ENCODE assay signal across 25 cellular contexts in the genomic region with DNA sequence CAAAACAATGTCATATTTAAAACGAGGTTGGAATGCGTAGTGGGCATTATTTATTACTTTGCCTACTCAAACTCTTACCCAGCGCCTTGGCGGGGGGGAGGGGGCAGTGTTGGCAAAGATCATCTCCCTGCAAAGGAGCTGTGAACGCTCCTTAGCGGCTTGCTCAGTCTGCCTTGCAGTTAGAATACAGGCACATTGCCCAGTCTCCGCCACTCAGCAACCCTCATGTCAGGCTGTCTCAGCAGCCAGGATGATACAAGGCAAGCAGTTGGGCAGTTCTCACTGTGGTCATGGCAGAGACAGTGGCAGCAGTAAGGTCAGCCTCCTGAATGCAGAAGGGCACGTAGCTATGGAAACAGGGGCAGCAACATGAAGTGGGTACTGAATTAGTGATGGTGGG.
A peak's percentile ranks its signal among the peaks of the same experiment; 100 is the strongest.
DNase-seq lines count a peak whose midpoint lies in the region; ATAC-seq and TF ChIP-seq lines count a peak whose summit lies in the region.
"Had no signal": no experiment of that assay in that cellular context is flagged by ENCODE, and none has a peak within 500 bp of the region (broad histone marks: within the 10 kb centered on the region; RNA-seq: fewer than 3 reads in every experiment).

No MANE protein-coding gene starts in this region.

- no peak overlapping the region for H2BK12ac ChIP-seq in H9 (ENCODE audit: insufficient read length, low read depth, low read length)

- H3K56ac ChIP-seq in H9 (ENCODE audit: insufficient read length, low read depth, low read length) = no peak overlapping the region

- peaks cover 3% of the 10 kb centered on the region in 2 experiments for H3K4me1 Mint-ChIP-seq in H9
- H3K4me1 Mint-ChIP-seq: CD4-positive, CD25-positive, alpha-beta regulatory T cell; IgD-negative memory B cell; T-helper 17 cell had no signal

- H3K79me1 ChIP-seq in H9 (ENCODE audit: insufficient read depth, low read depth, low read length, poor library complexity, severe bottlenecking) = no peaks in the 10 kb centered on the region

- H3K79me2 ChIP-seq in H9 (ENCODE audit: insufficient read depth, low read length) = no peaks in the 10 kb centered on the region

- H3K9me3 ChIP-seq in H9 (ENCODE audit: control insufficient read depth, low read depth, low read length) (no peaks in the 10 kb centered on the region), A673 (ENCODE audit: low read depth, low read length, poor library complexity, severe bottlenecking) (no peaks in the 10 kb centered on the region)
- H3K9me3 ChIP-seq: BLaER1 had no signal

- no peak overlapping the region for H3K4me2 ChIP-seq in H9 (ENCODE audit: insufficient read depth, insufficient read length, low read length)
- H3K4me2 ChIP-seq: BLaER1, KMS-11 had no signal

- no peaks in the 10 kb centered on the region for H3K23me2 ChIP-seq in H9 (ENCODE audit: insufficient read length, low read depth, low read length, poor library complexity, severe bottlenecking)

- H4K91ac ChIP-seq in H9 (ENCODE audit: insufficient read length, low read depth, low read length) = no peak overlapping the region

- H3K9ac ChIP-seq in H9 (ENCODE audit: extremely low read depth, insufficient read length, low read length) = no peak overlapping the region
- H3K9ac ChIP-seq: BLaER1, KMS-11 had no signal

- WGBS in H9 (ENCODE audit: extremely low coverage, insufficient read length, low lambda C conversion rate) = no CpG with 5 or more reads among the region's 8 CpGs

- H3K4me3 ChIP-seq in A673 (ENCODE audit: low read depth, low read length, poor library complexity, severe bottlenecking) = no peak overlapping the region
- H3K4me3 ChIP-seq: BLaER1, GM12878 had no signal

- no peak overlapping the region; the same call in 1 of the 2 replicates for H3K14ac ChIP-seq in H9 (ENCODE audit: insufficient read depth, low read length)

- POLR2A ChIA-PET in A673 (lab: Charles Lee; ENCODE audit: low non-redundant PET) = interaction anchor here (0.7 kb wide), 1 partner anchor 146 kb away, joined by 3 read pairs; no protein-coding TSS in a partner anchor

- H2BK20ac ChIP-seq in H9 (ENCODE audit: low read depth, low read length, poor library complexity, severe bottlenecking) = no peak overlapping the region

- H2BK15ac ChIP-seq in H9 (ENCODE audit: low read depth, low read length) = no peak overlapping the region

- H3K27ac Mint-ChIP-seq in H9 = peak overlapping the region in 1 of 3 experiments; percentile 27; a peak in 1 of 7 replicates
- H3K27ac Mint-ChIP-seq: CD4-positive, CD25-positive, alpha-beta regulatory T cell; IgD-negative memory B cell; T-helper 17 cell had no signal

- BruUV-seq in A673 (replicated peaks; lab: Mats Ljungman, UMichigan) = no TSS peak

- H3K36me3 Mint-ChIP-seq in H9 (ENCODE audit: insufficient read depth in 1 of 3, low read depth in 3 of 3) = no peaks in the 10 kb centered on the region
- H3K36me3 Mint-ChIP-seq: CD4-positive, CD25-positive, alpha-beta regulatory T cell; IgD-negative memory B cell had no signal

- no peaks in the 10 kb centered on the region; the same call in 1 of the 2 replicates for H3K27me3 ChIP-seq in H9 (ENCODE audit: insufficient read depth, low read length)
- peaks cover 38% of the 10 kb centered on the region for H3K27me3 ChIP-seq in A673 (replicated peaks; ENCODE audit: insufficient read depth, low read depth, low read length, poor library complexity)
- H3K27me3 ChIP-seq: BLaER1 had no signal

- H2AK5ac ChIP-seq in H9 (ENCODE audit: insufficient read length, low read length) = peak overlapping the region; percentile 75

- DNase-seq in Ammon's horn (ENCODE audit: low spot score) (peak; percentile 6), H9 (no peak), myocyte (ENCODE audit: low read depth) (peak; percentile 4), A673 (ENCODE audit: low spot score) (no peak)
- DNase-seq in activated effector memory CD4-positive, alpha-beta T cell treated with Interleukin-2 at 50 U/mL for 16 hours = no peak
- DNase-seq: CD4-positive, CD25-positive, alpha-beta regulatory T cell; DMS53; GOT3; HCEC 1CT; NCI-H1092; NCI-H1417 treated with DMSO at 0.1 percent for 48 hours; NCI-H1694 treated with DMSO at 0.1 percent for 48 hours; NCI-H2081; NCI-H446 treated with DMSO at 0.1 percent for 48 hours; NCI-H526; SHP77 treated with DMSO at 0.1 percent for 48 hours; SW 1271; T-helper 17 cell had no signal

- no peaks in the 10 kb centered on the region for H3K27me3 Mint-ChIP-seq in H9 (ENCODE audit: low read depth)
- H3K27me3 Mint-ChIP-seq: CD4-positive, CD25-positive, alpha-beta regulatory T cell; IgD-negative memory B cell; T-helper 17 cell had no signal

- TF ChIP-seq CTCF in H9 (conservative IDR thresholded peaks at IDR 0.05) (no peak), A673 (conservative IDR thresholded peaks at IDR 0.05; ENCODE audit: low read depth, low read length) (no peak)

- H4K5ac ChIP-seq in H9 (ENCODE audit: insufficient read length, low read depth, low read length) = no peak overlapping the region

- no peak overlapping the region for H3K4ac ChIP-seq in H9 (ENCODE audit: low read depth, low read length)

- H2AFZ ChIP-seq in H9 (ENCODE audit: low read length) = no peak overlapping the region

- H3K4me1 ChIP-seq in H9 (ENCODE audit: insufficient read depth, low read length) (no peaks in the 10 kb centered on the region; the same call in 1 of the 2 replicates), A673 (ENCODE audit: insufficient read depth, low read length, poor library complexity, severe bottlenecking) (no peaks in the 10 kb centered on the region)
- H3K4me1 ChIP-seq: BLaER1 had no signal

- no peak overlapping the region for H3K23ac ChIP-seq in H9 (ENCODE audit: insufficient read length, low read depth, low read length)

- no peak overlapping the region for H3K18ac ChIP-seq in H9 (ENCODE audit: insufficient read length, low read depth, low read length)

- H3K9me3 Mint-ChIP-seq in H9 = no peaks in the 10 kb centered on the region
- H3K9me3 Mint-ChIP-seq: CD4-positive, CD25-positive, alpha-beta regulatory T cell had no signal

- no peaks in the 10 kb centered on the region for H3K36me3 ChIP-seq in A673 (ENCODE audit: insufficient read depth, low read length, poor library complexity, severe bottlenecking)
- H3K36me3 ChIP-seq: BLaER1 had no signal

- H3K4me3 Mint-ChIP-seq in H9 = no peak overlapping the region
- H3K4me3 Mint-ChIP-seq: CD4-positive, CD25-positive, alpha-beta regulatory T cell; IgD-negative memory B cell; T-helper 17 cell had no signal

- intact Hi-C loops in A673 (cut with micrococcal nuclease; ENCODE audit: unreplicated experiment) = no loop called here

- H2BK5ac ChIP-seq in H9 (ENCODE audit: insufficient read length, low read length) = peak overlapping the region; percentile 59

- ATAC-seq in SK-N-SH treated with all-trans-retinoic acid at 6 μM for 48 hours (peak; percentile 68), GM19351 (IDR thresholded peaks at IDR 0.05; ENCODE audit: unreplicated experiment) (no peak)
- ATAC-seq: GM12878, Panc1, T-helper 17 cell had no signal

- no peak overlapping the region for H2BK120ac ChIP-seq in H9 (ENCODE audit: low read depth, low read length, poor library complexity, severe bottlenecking)

- no peak overlapping the region for H4K8ac ChIP-seq in H9 (replicated peaks; ENCODE audit: insufficient read length, low read depth, low read length)

- CTCF ChIA-PET in A673 (lab: Charles Lee) = interaction anchor here (0.7 kb wide), 1 partner anchor 22 kb away, joined by 4 read pairs; no protein-coding TSS in a partner anchor

- H4K20me1 ChIP-seq in H9 (ENCODE audit: control insufficient read depth, insufficient read depth, insufficient read length) = no peaks in the 10 kb centered on the region
- H4K20me1 ChIP-seq: BLaER1 had no signal

- H3T11ph ChIP-seq in H9 (ENCODE audit: low read length) = no peak overlapping the region

- H3K27ac ChIP-seq in H9 (ENCODE audit: insufficient read length, low read depth, low read length) (no peak overlapping the region), A673 (ENCODE audit: low read depth, low read length, poor library complexity, severe bottlenecking) (no peak overlapping the region)
- H3K27ac ChIP-seq: BLaER1, KMS-11 had no signal

TF ChIP-seq in SK-N-SH treated with all-trans-retinoic acid at 6 μM for 48 hours, 23 proteins besides CTCF, POLR2A, EP300 and RAD21 (continues in another document):
- TF ChIP-seq, protein P1, sequence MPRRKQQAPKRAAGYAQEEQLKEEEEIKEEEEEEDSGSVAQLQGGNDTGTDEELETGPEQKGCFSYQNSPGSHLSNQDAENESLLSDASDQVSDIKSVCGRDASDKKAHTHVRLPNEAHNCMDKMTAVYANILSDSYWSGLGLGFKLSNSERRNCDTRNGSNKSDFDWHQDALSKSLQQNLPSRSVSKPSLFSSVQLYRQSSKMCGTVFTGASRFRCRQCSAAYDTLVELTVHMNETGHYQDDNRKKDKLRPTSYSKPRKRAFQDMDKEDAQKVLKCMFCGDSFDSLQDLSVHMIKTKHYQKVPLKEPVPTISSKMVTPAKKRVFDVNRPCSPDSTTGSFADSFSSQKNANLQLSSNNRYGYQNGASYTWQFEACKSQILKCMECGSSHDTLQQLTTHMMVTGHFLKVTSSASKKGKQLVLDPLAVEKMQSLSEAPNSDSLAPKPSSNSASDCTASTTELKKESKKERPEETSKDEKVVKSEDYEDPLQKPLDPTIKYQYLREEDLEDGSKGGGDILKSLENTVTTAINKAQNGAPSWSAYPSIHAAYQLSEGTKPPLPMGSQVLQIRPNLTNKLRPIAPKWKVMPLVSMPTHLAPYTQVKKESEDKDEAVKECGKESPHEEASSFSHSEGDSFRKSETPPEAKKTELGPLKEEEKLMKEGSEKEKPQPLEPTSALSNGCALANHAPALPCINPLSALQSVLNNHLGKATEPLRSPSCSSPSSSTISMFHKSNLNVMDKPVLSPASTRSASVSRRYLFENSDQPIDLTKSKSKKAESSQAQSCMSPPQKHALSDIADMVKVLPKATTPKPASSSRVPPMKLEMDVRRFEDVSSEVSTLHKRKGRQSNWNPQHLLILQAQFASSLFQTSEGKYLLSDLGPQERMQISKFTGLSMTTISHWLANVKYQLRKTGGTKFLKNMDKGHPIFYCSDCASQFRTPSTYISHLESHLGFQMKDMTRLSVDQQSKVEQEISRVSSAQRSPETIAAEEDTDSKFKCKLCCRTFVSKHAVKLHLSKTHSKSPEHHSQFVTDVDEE (CRISPR knock-in tag; IDR thresholded peaks at IDR 0.05) = no peak
- TF ChIP-seq CSDC2 (CRISPR knock-in tag; IDR thresholded peaks at IDR 0.05) (no peak), SNAI2 (CRISPR knock-in tag; IDR thresholded peaks at IDR 0.05) (no peak), ZNF565 (CRISPR knock-in tag; conservative IDR thresholded peaks at IDR 0.05; ENCODE audit: low read depth) (no peak), TOX (CRISPR knock-in tag; IDR thresholded peaks at IDR 0.05; ENCODE audit: borderline replicate concordance) (no peak), ESRRG (CRISPR knock-in tag; IDR thresholded peaks at IDR 0.05) (no peak), ZC3H10 (CRISPR knock-in tag; IDR thresholded peaks at IDR 0.05) (no peak), OSR1 (CRISPR knock-in tag; IDR thresholded peaks at IDR 0.05) (no peak), ARNTL (CRISPR knock-in tag; IDR thresholded peaks at IDR 0.05; ENCODE audit: borderline replicate concordance, low read depth) (no peak), ZNF70 (CRISPR knock-in tag; IDR thresholded peaks at IDR 0.05) (no peak)

Comparison
In these comparisons a context has a peak if more than half of its experiments do, and no peak if none do; other contexts are left out.
1. DNase-seq: peak in Ammon's horn (single experiment) and myocyte (single experiment); none in H9 (single experiment), activated effector memory CD4-positive, alpha-beta T cell treated with Interleukin-2 at 50 U/mL for 16 hours (single experiment) and A673 (single experiment).